In the genomic region with DNA sequence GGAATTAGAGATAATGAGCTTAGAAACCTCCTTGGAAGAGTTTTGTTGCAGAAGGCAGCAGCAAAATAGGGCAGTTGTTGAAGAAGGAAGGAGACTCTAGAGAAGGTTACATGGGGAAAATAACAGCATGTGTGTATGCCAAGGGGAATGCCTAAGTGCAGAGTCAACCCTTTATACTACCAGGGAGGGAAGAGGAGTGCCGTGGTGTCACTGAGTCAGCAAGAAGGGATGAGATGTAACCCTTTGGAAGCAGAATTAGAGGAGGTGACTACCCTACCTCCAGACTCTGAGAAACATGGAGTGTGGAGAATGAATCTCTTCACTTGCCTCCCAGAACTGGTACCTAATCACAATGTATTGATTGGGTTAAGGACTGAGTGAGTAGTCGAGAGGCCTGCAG, we compare ENCODE assay signal across 20 cellular contexts. TPM values are rescaled to one million over a fixed set of nuclear protein-coding genes. Genes with fewer than 3 reads are reported as not detected.
DNase-seq lines count a peak whose midpoint lies in the region; ATAC-seq, FAIRE-seq and TF ChIP-seq lines count a peak whose summit lies in the region.
"Had no signal": no experiment of that assay in that cellular context is flagged by ENCODE, and none has a peak within 500 bp of the region (broad histone marks: within the 10 kb centered on the region; RNA-seq: fewer than 3 reads in every experiment).

No MANE protein-coding gene starts in this region.

- no peaks in the 10 kb centered on the region for H3K36me3 Mint-ChIP-seq in MCF 10A (ENCODE audit: insufficient read depth, unreplicated experiment)
- H3K36me3 Mint-ChIP-seq in astrocyte (ENCODE audit: low read depth, unreplicated experiment): no peaks in the 10 kb centered on the region
- H3K36me3 Mint-ChIP-seq in chondrocyte (ENCODE audit: low read depth): no peaks in the 10 kb centered on the region
- H3K36me3 Mint-ChIP-seq: natural killer cell treated with Interleukin-12 subunit alpha and Interleukin-12 subunit beta and Interleukin-15 and Interleukin-18, amount 100 ng/mL, for 72 hours had no signal

- peaks cover 22% of the 10 kb centered on the region for H3K4me1 Mint-ChIP-seq in MCF 10A (ENCODE audit: insufficient read depth, unreplicated experiment)
- peaks cover 13% of the 10 kb centered on the region for H3K4me1 Mint-ChIP-seq in astrocyte (ENCODE audit: low read depth, unreplicated experiment)
- H3K4me1 Mint-ChIP-seq in chondrocyte (ENCODE audit: low read depth): no peaks in the 10 kb centered on the region

- H3K4me3 ChIP-seq in breast epithelium: no peak overlapping the region
- no peak overlapping the region for H3K4me3 ChIP-seq in astrocyte (ENCODE audit: insufficient read depth, low read depth, low read length)
- H3K4me3 ChIP-seq in iPS-18c (ENCODE audit: insufficient read depth, low read depth, low read length): peak overlapping the region; percentile 28; the same call in 1 of the 2 replicates
- H3K4me3 ChIP-seq in right lobe of liver: no peak overlapping the region

- no peaks in the 10 kb centered on the region for H3K9me3 ChIP-seq in breast epithelium
- no peaks in the 10 kb centered on the region for H3K9me3 ChIP-seq in astrocyte (ENCODE audit: insufficient read depth, low read depth, low read length)
- peaks cover 19% of the 10 kb centered on the region for H3K9me3 ChIP-seq in iPS-18c (ENCODE audit: control insufficient read depth, insufficient read depth, low read length)
- no peaks in the 10 kb centered on the region for H3K9me3 ChIP-seq in right lobe of liver

- no peak for ATAC-seq in GM18517 (IDR thresholded peaks at IDR 0.05; ENCODE audit: unreplicated experiment)
- no peak for ATAC-seq in right lobe of liver
- ATAC-seq: natural killer cell treated with Interleukin-12 subunit alpha and Interleukin-12 subunit beta and Interleukin-15 and Interleukin-18, amount 100 ng/mL, for 72 hours; Panc1 had no signal

- 47% methylated on average over 2 of the region's 2 CpGs for WGBS in right lobe of liver (ENCODE audit: insufficient coverage, low coverage, low lambda C conversion rate, missing lambda C conversion rate)

- H3K27me3 Mint-ChIP-seq in MCF 10A (ENCODE audit: insufficient read depth, unreplicated experiment): no peaks in the 10 kb centered on the region
- peaks cover 10% of the 10 kb centered on the region for H3K27me3 Mint-ChIP-seq in astrocyte (ENCODE audit: low read depth, unreplicated experiment)
- H3K27me3 Mint-ChIP-seq in chondrocyte (ENCODE audit: low read depth): no peaks in the 10 kb centered on the region

- H3K4me1 ChIP-seq in breast epithelium: no peaks in the 10 kb centered on the region
- peaks cover 46% of the 10 kb centered on the region for H3K4me1 ChIP-seq in astrocyte (ENCODE audit: insufficient read depth, low read length)
- H3K4me1 ChIP-seq in right lobe of liver: no peaks in the 10 kb centered on the region

- H3K27ac ChIP-seq in breast epithelium (no peak overlapping the region), astrocyte (ENCODE audit: low read depth, low read length) (peak overlapping the region; percentile 9), right lobe of liver (no peak overlapping the region)

- H3K4me3 Mint-ChIP-seq in MCF 10A (ENCODE audit: unreplicated experiment) (no peak overlapping the region), astrocyte (ENCODE audit: unreplicated experiment) (no peak overlapping the region), chondrocyte (ENCODE audit: unreplicated experiment) (no peak overlapping the region)
- H3K4me3 Mint-ChIP-seq: natural killer cell treated with Interleukin-12 subunit alpha and Interleukin-12 subunit beta and Interleukin-15 and Interleukin-18, amount 100 ng/mL, for 72 hours had no signal

- H2AFZ ChIP-seq in astrocyte (ENCODE audit: low read depth, low read length): no peak overlapping the region

- H3K4me2 ChIP-seq in astrocyte (ENCODE audit: low read length): peak overlapping the region; percentile 61

- no peak overlapping the region for H3K9ac ChIP-seq in astrocyte (ENCODE audit: low read length)

- intact Hi-C loops in MCF 10A (cut with micrococcal nuclease): no loop called here
- intact Hi-C loops in breast epithelium (cut with DNase I; ENCODE audit: low total_unique reads): no loop called here
- intact Hi-C loops in right lobe of liver (cut with DNase I): no loop called here

- POLR2A ChIA-PET in MCF 10A (lab: Yijun Ruan, JAX): interaction anchor here (5.8 kb wide), 1 partner anchor 7 kb away, joined by 47 read pairs; a partner anchor contains a TSS

- TF ChIP-seq POLR2A in breast epithelium (IDR thresholded peaks at IDR 0.05) (no peak), right lobe of liver (IDR thresholded peaks at IDR 0.05) (no peak)

- H3K27me3 ChIP-seq in breast epithelium (peaks cover 0 to 18% of the 10 kb centered on the region in 2 donors), astrocyte (ENCODE audit: insufficient read depth, low read length) (no peaks in the 10 kb centered on the region), right lobe of liver (no peaks in the 10 kb centered on the region)

- DNase-seq in MCF 10A (ENCODE audit: unreplicated experiment) (peak; percentile 73), breast epithelium (ENCODE audit: low spot score in 2 of 2) (no peak), astrocyte (ENCODE audit: low read depth) (peak; percentile 73), NOMO-1 treated with DMSO at 0.1 percent for 48 hours (lab: John Stamatoyannopoulos, UW; ENCODE audit: unreplicated experiment) (no peak), right lobe of liver (no peak), chondrocyte (ENCODE audit: low spot score) (no peak)
- DNase-seq: 8988T; activated naive CD4-positive, alpha-beta T cell treated with anti-CD3 and anti-CD28 coated beads, Interleukin-2, amount 50 U/mL, for 16 hours; cerebellar nuclear complex; hypothalamus; NCI-H1105 treated with DMSO at 0.1 percent for 48 hours; stimulated activated CD4-positive, alpha-beta T cell treated with anti-CD3 and anti-CD28 coated beads, Interleukin-4, amount 100 ng/mL, for 24 hours; T-helper 2 cell; trophoblast cell had no signal

- TF ChIP-seq CTCF in MCF 10A (IDR thresholded peaks at IDR 0.05; ENCODE audit: unreplicated experiment) (no peak), breast epithelium (IDR thresholded peaks at IDR 0.05) (no peak), astrocyte (IDR thresholded peaks at IDR 0.05; ENCODE audit: insufficient read depth, low read depth, low read length) (no peak), right lobe of liver (IDR thresholded peaks at IDR 0.05) (no peak), chondrocyte (IDR thresholded peaks at IDR 0.05) (no peak)

- H3K36me3 ChIP-seq in breast epithelium: no peaks in the 10 kb centered on the region
- H3K36me3 ChIP-seq in astrocyte (ENCODE audit: insufficient read depth, low read length): no peaks in the 10 kb centered on the region
- H3K36me3 ChIP-seq in right lobe of liver: no peaks in the 10 kb centered on the region

- CTCF ChIA-PET in MCF 10A (lab: Yijun Ruan, JAX): interaction anchor here (1.0 kb wide), 1 partner anchor 659 kb away, joined by 3 read pairs; no protein-coding TSS in a partner anchor

- no TSS peak for BruUV-seq in MCF 10A (replicated peaks; lab: Mats Ljungman, UMichigan)

- no peaks in the 10 kb centered on the region for H4K20me1 ChIP-seq in astrocyte (ENCODE audit: insufficient read depth, low read length)

- H3K27ac Mint-ChIP-seq in MCF 10A (ENCODE audit: low read depth, unreplicated experiment): no peak overlapping the region
- H3K27ac Mint-ChIP-seq in astrocyte (ENCODE audit: unreplicated experiment): no peak overlapping the region
- H3K27ac Mint-ChIP-seq in chondrocyte (ENCODE audit: unreplicated experiment): no peak overlapping the region
- H3K27ac Mint-ChIP-seq: natural killer cell treated with Interleukin-12 subunit alpha and Interleukin-12 subunit beta and Interleukin-15 and Interleukin-18, amount 100 ng/mL, for 72 hours had no signal

- peak; percentile 78 for FAIRE-seq in astrocyte (lab: Jason Lieb, UNC)
- FAIRE-seq: endothelial cell of umbilical vein had no signal

- H3K79me2 ChIP-seq in astrocyte (ENCODE audit: insufficient read depth, low read length): no peaks in the 10 kb centered on the region

- H3K9me3 Mint-ChIP-seq in MCF 10A (ENCODE audit: unreplicated experiment) (peaks cover 6% of the 10 kb centered on the region), astrocyte (ENCODE audit: unreplicated experiment) (peaks cover under 1% of the 10 kb centered on the region), chondrocyte (ENCODE audit: low read depth) (peaks cover 8% of the 10 kb centered on the region)
- H3K9me3 Mint-ChIP-seq: natural killer cell treated with Interleukin-12 subunit alpha and Interleukin-12 subunit beta and Interleukin-15 and Interleukin-18, amount 100 ng/mL, for 72 hours had no signal

RNA-seq across cellular contexts. Expression of a gene that starts 6.7 kb away (rescaled TPM):
- total RNA-seq in MCF 10A (2022) (12.9 and 19.3 TPM in 2 replicates), breast epithelium (100 to 1,000 TPM in 1 of 3 donors, 10 to 100 TPM in 2; 42.0 to 120 (median 85.5) TPM), astrocyte (1.3 and 1.8 TPM in 2 replicates), right lobe of liver (1 to 10 TPM; 1.2 to 8.4 (median 5.5) TPM), chondrocyte (0.51 to 1.0 TPM (median 0.94 TPM) in 3 replicates)
- total RNA-seq: G401; natural killer cell treated with Interleukin-12 subunit alpha and Interleukin-12 subunit beta and Interleukin-15 and Interleukin-18, amount 100 ng/mL, for 72 hours had no signal

Comparison
In these comparisons a context has a peak if more than half of its experiments do, and no peak if none do; other contexts are left out.
1. DNase-seq: peak in MCF 10A (single experiment) and astrocyte (single experiment); none in breast epithelium (0 of 2), NOMO-1 treated with DMSO at 0.1 percent for 48 hours (single experiment), right lobe of liver (0 of 3) and chondrocyte (single experiment).